17 cellular contexts compared by ENCODE assay signal in genomic region chr1:1294250-1294890, GRCh38.
"Had no signal": no experiment of that assay in that cellular context is flagged by ENCODE, and none has a peak within 500 bp of the region (broad histone marks: within the 10 kb centered on the region; RNA-seq: fewer than 3 reads in every experiment).

No MANE protein-coding gene starts in this region.

- H3K4me3 Mint-ChIP-seq: activated naive CD4-positive, alpha-beta T cell treated with anti-CD3 and anti-CD28 coated beads, Interleukin-2, amount 50 U/mL, for 24 hours; central memory CD8-positive, alpha-beta T cell; endodermal cell; nephron; stimulated activated naive B cell treated with anti-CD40 and anti-IgM and Interleukin-4, amounts not matched to agents 10 μg/mL and 1 μg/mL and 100 μg/mL, for 72 hours had no signal

- H3K27me3 Mint-ChIP-seq: activated naive CD4-positive, alpha-beta T cell treated with anti-CD3 and anti-CD28 coated beads, Interleukin-2, amount 50 U/mL, for 24 hours; central memory CD8-positive, alpha-beta T cell had no signal

- DNase-seq: activated CD4-positive, alpha-beta T cell treated with anti-CD3 and anti-CD28 coated beads for 1 hour; activated CD4-positive, alpha-beta T cell treated with anti-CD3 and anti-CD28 coated beads, Interleukin-2, amount 50 U/mL, for 4 hours; activated gamma-delta T cell; colonic mucosa; foreskin keratinocyte; hippocampal formation; midbrain; stimulated activated naive B cell treated with anti-CD40 and anti-IgM and Interleukin-4, amounts not matched to agents 10 μg/mL and 1 μg/mL and 100 μg/mL, for 72 hours; WERI-Rb-1 had no signal

- H3K4me1 ChIP-seq: foreskin keratinocyte had no signal

- H3K36me3 Mint-ChIP-seq: activated naive CD4-positive, alpha-beta T cell treated with anti-CD3 and anti-CD28 coated beads, Interleukin-2, amount 50 U/mL, for 24 hours had no signal

- H3K27ac Mint-ChIP-seq: activated naive CD4-positive, alpha-beta T cell treated with anti-CD3 and anti-CD28 coated beads, Interleukin-2, amount 50 U/mL, for 24 hours; endodermal cell; nephron; stimulated activated naive B cell treated with anti-CD40 and anti-IgM and Interleukin-4, amounts not matched to agents 10 μg/mL and 1 μg/mL and 100 μg/mL, for 72 hours had no signal

- H3K27ac ChIP-seq: ascending aorta, colonic mucosa, epithelial cell of prostate, foreskin keratinocyte, tibial nerve, WERI-Rb-1 had no signal

- ATAC-seq: left lobe of liver; stimulated activated naive B cell treated with anti-CD40 and anti-IgM and Interleukin-4, amounts not matched to agents 10 μg/mL and 1 μg/mL and 100 μg/mL, for 72 hours had no signal

- H3K27me3 ChIP-seq: ascending aorta, colonic mucosa, foreskin keratinocyte, tibial nerve had no signal

- H3K36me3 ChIP-seq: colonic mucosa had no signal

- H3K9me3 ChIP-seq: ascending aorta, colonic mucosa, tibial nerve had no signal

- H3K9me3 Mint-ChIP-seq: activated naive CD4-positive, alpha-beta T cell treated with anti-CD3 and anti-CD28 coated beads, Interleukin-2, amount 50 U/mL, for 24 hours; central memory CD8-positive, alpha-beta T cell; nephron; stimulated activated naive B cell treated with anti-CD40 and anti-IgM and Interleukin-4, amounts not matched to agents 10 μg/mL and 1 μg/mL and 100 μg/mL, for 72 hours had no signal

- H3K4me3 ChIP-seq: ascending aorta, colonic mucosa, tibial nerve had no signal

- H3K4me1 Mint-ChIP-seq: activated naive CD4-positive, alpha-beta T cell treated with anti-CD3 and anti-CD28 coated beads, Interleukin-2, amount 50 U/mL, for 24 hours; central memory CD8-positive, alpha-beta T cell; endodermal cell; nephron had no signal
